Comparison of ENCODE assay signal across 8 cellular contexts in the genomic region with DNA sequence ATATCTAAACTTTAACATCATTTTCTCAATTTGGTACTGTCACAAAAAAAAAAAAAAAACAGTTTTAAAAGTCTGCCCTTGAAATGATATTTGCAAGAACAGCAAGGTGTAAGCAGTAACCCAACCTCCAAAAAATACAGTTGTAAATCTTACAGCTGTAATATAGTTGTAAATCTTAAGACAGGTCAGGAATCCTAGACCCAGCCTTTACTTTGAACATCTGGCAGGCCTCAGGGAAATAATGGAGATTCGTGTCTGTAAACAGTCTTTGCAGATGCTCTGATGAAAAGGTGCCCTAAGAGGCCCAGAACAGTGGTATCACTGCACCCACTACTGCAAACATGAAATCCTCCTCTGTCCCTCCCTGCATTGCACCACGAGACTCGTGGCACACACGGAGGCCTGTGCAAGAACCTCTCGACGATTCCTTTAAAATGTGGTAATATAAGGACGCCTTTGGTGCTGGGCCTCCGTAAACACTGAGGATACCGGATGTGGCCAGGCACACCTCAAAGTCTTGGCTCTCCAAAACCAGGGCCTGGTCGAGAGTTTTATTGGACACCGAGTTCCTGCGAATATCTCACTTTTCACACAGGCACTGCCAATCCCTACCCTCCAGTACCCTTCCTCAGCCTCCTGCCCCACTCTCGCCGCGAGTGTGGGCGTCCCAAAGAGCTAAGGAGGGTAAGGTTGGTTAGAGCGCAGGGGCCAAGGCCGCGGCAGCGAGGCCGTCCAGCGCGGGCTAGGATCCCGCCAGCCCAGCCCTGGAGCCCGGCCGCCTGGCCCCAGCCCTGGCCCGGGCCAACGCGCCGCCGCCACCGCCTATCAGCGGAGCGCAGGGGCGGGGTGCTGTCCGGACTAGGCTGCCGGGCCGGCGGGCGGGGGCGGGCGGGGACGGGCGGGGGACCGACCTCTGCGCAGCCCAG. TPM values are rescaled to one million over a fixed set of nuclear protein-coding genes. Genes with fewer than 3 reads are reported as not detected.
DNase-seq lines count a peak whose midpoint lies in the region; ATAC-seq and TF ChIP-seq lines count a peak whose summit lies in the region.

No MANE protein-coding gene starts in this region.

- no peak for TF ChIP-seq CTCF in heart right ventricle (IDR thresholded peaks at IDR 0.05)
- no peak for TF ChIP-seq CTCF in prostate gland (IDR thresholded peaks at IDR 0.05)

- DNase-seq in EH (ENCODE audit: low read depth) (peak; percentile 77), HT-29 (ENCODE audit: low spot score) (peak; percentile 68), SJSA1 (ENCODE audit: low read depth in 1 of 2, low spot score in 2 of 2) (peak; percentile 51 to 62), heart right ventricle (peak; percentile 63 to 82), prostate gland (ENCODE audit: low spot score) (peak; percentile 57), NCI-H1048 (lab: John Stamatoyannopoulos, UW) (no peak)
- DNase-seq in activated naive CD8-positive, alpha-beta T cell treated with anti-CD3 and anti-CD28 coated beads, Interleukin-2, amount 10 ng/mL, durations not matched to agents 7 days and 5 days: peak; percentile 75

- no peaks in the 10 kb centered on the region for H3K27me3 Mint-ChIP-seq in activated naive CD8-positive, alpha-beta T cell treated with anti-CD3 and anti-CD28 coated beads, Interleukin-2, amount 10 ng/mL, durations not matched to agents 7 days and 5 days

- peak overlapping the region; percentile 86 for H3K4me3 Mint-ChIP-seq in activated naive CD8-positive, alpha-beta T cell treated with anti-CD3 and anti-CD28 coated beads, Interleukin-2, amount 10 ng/mL, durations not matched to agents 7 days and 5 days

- ATAC-seq in GM21367 (IDR thresholded peaks at IDR 0.05; ENCODE audit: unreplicated experiment) (peak; percentile 60), heart right ventricle (peak; percentile 90 to 96 (median 92))
- peak; percentile 81 for ATAC-seq in activated naive CD8-positive, alpha-beta T cell treated with anti-CD3 and anti-CD28 coated beads, Interleukin-2, amount 10 ng/mL, durations not matched to agents 7 days and 5 days (ENCODE audit: low read depth)

- WGBS in heart right ventricle, 2 donors: 7 to 10% methylated on average over 34 to 45 of the region's 46 CpGs
- WGBS in prostate gland: 16% methylated on average over 24 of the region's 46 CpGs

- intact Hi-C loops in heart right ventricle (cut with DNase I): loop anchor here in 7 of 10 donors (1.0 to 10.0 kb wide), 15 partner anchors 52 to 313 kb away; partner anchors contain the start of gene JMJD1C (in 4 of the 7)
- intact Hi-C loops in prostate gland (cut with DNase I): loop anchor here (2.0 to 10.0 kb wide), 3 partner anchors 110 to 316 kb away; no protein-coding TSS in a partner anchor

- no peaks in the 10 kb centered on the region for H3K9me3 Mint-ChIP-seq in activated naive CD8-positive, alpha-beta T cell treated with anti-CD3 and anti-CD28 coated beads, Interleukin-2, amount 10 ng/mL, durations not matched to agents 7 days and 5 days

- H3K4me3 ChIP-seq in SJSA1 (peak overlapping the region; percentile 99), heart right ventricle (peak overlapping the region; percentile 23 to 91 (median 80)), prostate gland (peak overlapping the region; percentile 73 to 76)

- peaks cover 24% of the 10 kb centered on the region for H3K4me1 ChIP-seq in SJSA1 (replicated peaks)
- H3K4me1 ChIP-seq in heart right ventricle: peaks cover 0 to 86% (median 67%) of the 10 kb centered on the region in 9 donors
- peaks cover 8% of the 10 kb centered on the region for H3K4me1 ChIP-seq in prostate gland (replicated peaks)

- H3K27ac ChIP-seq in SJSA1 (peak overlapping the region; percentile 78), heart right ventricle (peak overlapping the region; percentile 92 to 99 (median 99)), prostate gland (peak overlapping the region; percentile 98)

- no peaks in the 10 kb centered on the region for H3K27me3 ChIP-seq in SJSA1 (replicated peaks)
- H3K27me3 ChIP-seq in heart right ventricle: no peaks in the 10 kb centered on the region
- H3K27me3 ChIP-seq in prostate gland (replicated peaks; ENCODE audit: insufficient read depth): no peaks in the 10 kb centered on the region

- peak; percentile 50 for TF ChIP-seq POLR2A in prostate gland (IDR thresholded peaks at IDR 0.05)

- peaks cover 53% of the 10 kb centered on the region for H3K4me1 Mint-ChIP-seq in activated naive CD8-positive, alpha-beta T cell treated with anti-CD3 and anti-CD28 coated beads, Interleukin-2, amount 10 ng/mL, durations not matched to agents 7 days and 5 days

- H3K36me3 Mint-ChIP-seq in activated naive CD8-positive, alpha-beta T cell treated with anti-CD3 and anti-CD28 coated beads, Interleukin-2, amount 10 ng/mL, durations not matched to agents 7 days and 5 days: peaks cover 18% of the 10 kb centered on the region

- H3K27ac Mint-ChIP-seq in activated naive CD8-positive, alpha-beta T cell treated with anti-CD3 and anti-CD28 coated beads, Interleukin-2, amount 10 ng/mL, durations not matched to agents 7 days and 5 days: peak overlapping the region; percentile 84

- POLR2A ChIA-PET in activated naive CD8-positive, alpha-beta T cell treated with anti-CD3 and anti-CD28 coated beads, Interleukin-2, amount 10 ng/mL, durations not matched to agents 7 days and 5 days (lab: Charles Lee): interaction anchor here (0.7 to 3.9 kb wide), 10 partner anchors 60 to 704 kb away, joined by 3 to 20 read pairs (median 4); partner anchors contain the start of gene EGR2

- H3K36me3 ChIP-seq in SJSA1: peaks cover 24% of the 10 kb centered on the region
- no peaks in the 10 kb centered on the region for H3K36me3 ChIP-seq in heart right ventricle
- H3K36me3 ChIP-seq in prostate gland: no peaks in the 10 kb centered on the region

- peaks cover 14% of the 10 kb centered on the region for H3K9me3 ChIP-seq in SJSA1 (replicated peaks)
- H3K9me3 ChIP-seq in heart right ventricle: peaks cover 0 to 6% (median 0%) of the 10 kb centered on the region in 11 donors
- H3K9me3 ChIP-seq in prostate gland: no peaks in the 10 kb centered on the region

RNA-seq across cellular contexts. Expression of gene REEP3, which starts 0.5 kb away (rescaled TPM):
- total RNA-seq in HT-29 (2014; rRNA removed; shearing (Covaris generic)): 9.4 and 10.8 TPM in 2 replicates
- total RNA-seq in SJSA1 (2014; rRNA removed; shearing (Covaris generic)): 59.8 and 65.5 TPM in 2 replicates
- total RNA-seq in activated naive CD8-positive, alpha-beta T cell treated with anti-CD3 and anti-CD28 coated beads, Interleukin-2, amount 10 ng/mL, durations not matched to agents 7 days and 5 days: 10 to 100 TPM; 16.7 to 19.4 TPM
- total RNA-seq in heart right ventricle (10 to 100 TPM; 12.3 to 27.7 (median 18.1) TPM), prostate gland (10 to 100 TPM; 32.0 to 52.4 TPM)
- 10 to 100 TPM in 1 of 2 donors, 1 to 10 TPM in 1; 9.9 to 13.7 TPM for polyA plus RNA-seq in heart right ventricle

RNA-seq across cellular contexts. Expression of gene JMJD1C, which starts 54.9 kb away (rescaled TPM):
- total RNA-seq in HT-29 (2014; rRNA removed; shearing (Covaris generic)): 31.8 and 32.5 TPM in 2 replicates
- total RNA-seq in SJSA1 (2014; rRNA removed; shearing (Covaris generic)): 46.0 and 62.5 TPM in 2 replicates
- total RNA-seq in activated naive CD8-positive, alpha-beta T cell treated with anti-CD3 and anti-CD28 coated beads, Interleukin-2, amount 10 ng/mL, durations not matched to agents 7 days and 5 days: 10 to 100 TPM; 91.9 to 94.4 TPM
- 10 to 100 TPM; 30.9 to 51.9 (median 39.2) TPM for total RNA-seq in heart right ventricle
- 10 to 100 TPM; 14.4 to 70.4 TPM for polyA plus RNA-seq in heart right ventricle
- total RNA-seq in prostate gland: 10 to 100 TPM; 66.9 to 97.9 TPM
